29 cellular contexts compared by ENCODE assay signal in the genomic region with DNA sequence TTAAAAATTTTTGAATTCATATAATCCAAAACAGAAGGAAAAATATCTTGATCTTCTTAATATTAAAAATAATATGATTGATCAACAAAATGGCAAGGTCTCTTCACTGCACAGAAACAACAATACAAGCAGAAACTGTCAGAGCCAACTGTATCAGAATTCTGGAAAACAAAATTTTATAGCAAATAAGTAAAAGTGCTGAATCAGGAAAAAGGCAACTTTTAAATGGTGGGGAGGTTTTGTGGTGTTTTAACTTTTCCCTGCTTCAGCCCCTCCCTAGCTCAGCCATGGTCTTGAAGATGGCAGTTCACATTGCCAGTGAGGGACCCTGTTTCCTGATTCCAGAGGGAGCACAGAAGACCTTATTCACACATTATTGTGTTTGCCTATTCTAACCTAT. TPM values are rescaled to one million over a fixed set of nuclear protein-coding genes. Genes with fewer than 3 reads are reported as not detected.
"Had no signal": no experiment of that assay in that cellular context is flagged by ENCODE, and none has a peak within 500 bp of the region (broad histone marks: within the 10 kb centered on the region; RNA-seq: fewer than 3 reads in every experiment).

No MANE protein-coding gene starts in this region.

- H3K4me3 ChIP-seq: colonic mucosa, esophagus squamous epithelium, gastrocnemius medialis, heart right ventricle, left lung, lower lobe of right lung, mucosa of descending colon had no signal

- H3K4me1 ChIP-seq: colonic mucosa, esophagus squamous epithelium, gastrocnemius medialis, left lung, lower lobe of right lung had no signal

- H3K27ac ChIP-seq: colonic mucosa, epithelial cell of prostate, esophagus squamous epithelium, gastrocnemius medialis, heart right ventricle, left lung, lower lobe of right lung had no signal

- H3K27me3 ChIP-seq: colonic mucosa, heart right ventricle, left lung had no signal

- ATAC-seq: effector memory CD8-positive, alpha-beta T cell; esophagus mucosa; gastrocnemius medialis; heart right ventricle; left cardiac atrium; left lung; left ventricle myocardium superior; lower lobe of right lung; mucosa of descending colon had no signal

- H3K9me3 ChIP-seq: colonic mucosa had no signal

- H3K36me3 ChIP-seq: colonic mucosa, esophagus squamous epithelium, gastrocnemius medialis, heart right ventricle, left lung, lower lobe of right lung had no signal

- FAIRE-seq: endometrium, islet of Langerhans, keratinocyte had no signal

- DNase-seq: colonic mucosa; cortex of kidney; effector CD8-positive, alpha-beta T cell; effector memory CD8-positive, alpha-beta T cell; endodermal cell; erythroblast; esophagus squamous epithelium; foreskin fibroblast; foreskin melanocyte; gastrocnemius medialis; glutamatergic neuron; head of caudate nucleus; heart right ventricle; hippocampal formation; left cardiac atrium; left lung; left ventricle myocardium superior; lower lobe of right lung; mesenchymal stem cell; mucosa of descending colon; naive B cell had no signal

RNA-seq across cellular contexts. Expression of gene SPESP1, which starts 37.6 kb away (rescaled TPM):
- total RNA-seq: endodermal cell, mesothelial cell of epicardium had no signal

RNA-seq across cellular contexts. Expression of gene NOX5, which starts 46.5 kb away (rescaled TPM):
- total RNA-seq: dermis microvascular lymphatic vessel endothelial cell, endodermal cell, gastrocnemius medialis, left ventricle myocardium superior, lower lobe of right lung, lung microvascular endothelial cell had no signal
